Comparison of ENCODE assay signal across 22 cellular contexts in the genomic region with DNA sequence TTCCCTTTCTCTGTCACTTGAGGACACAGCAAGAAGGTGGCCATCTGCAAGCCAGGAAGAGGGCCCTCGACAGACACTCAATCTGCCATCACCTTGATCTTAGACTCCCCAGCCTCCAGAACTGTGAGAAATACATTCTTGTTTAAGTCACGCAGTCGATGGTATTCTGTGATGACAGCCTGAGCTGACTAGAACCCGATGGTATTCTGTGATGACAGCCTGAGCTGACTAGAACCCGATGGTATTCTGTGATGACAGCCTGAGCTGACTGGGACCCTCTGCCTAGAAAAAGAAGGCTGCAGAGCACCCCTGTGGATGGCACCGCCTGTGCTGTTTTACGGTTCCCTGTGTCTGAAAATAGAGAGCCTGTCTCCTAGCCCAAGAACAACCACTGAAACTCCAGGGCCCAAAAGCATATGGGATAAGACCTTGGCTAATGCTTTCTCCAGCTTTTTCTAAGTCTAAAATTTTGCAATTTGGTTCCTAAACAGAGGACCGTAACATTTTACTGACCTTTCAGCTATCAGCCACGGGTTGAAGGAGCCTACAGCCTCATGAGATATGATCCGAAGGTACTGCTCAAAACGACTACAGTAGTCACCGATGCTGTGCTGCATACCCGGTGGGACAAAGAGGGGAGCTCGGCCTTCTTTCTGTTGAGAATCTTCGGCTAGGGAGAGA.
"Had no signal": no experiment of that assay in that cellular context is flagged by ENCODE, and none has a peak within 500 bp of the region (broad histone marks: within the 10 kb centered on the region; RNA-seq: fewer than 3 reads in every experiment).

No MANE protein-coding gene starts in this region.

- H3K9me3 ChIP-seq: neutrophil, vagina had no signal

- DNase-seq: activated CD4-positive, alpha-beta memory T cell treated with anti-CD3 and anti-CD28 coated beads for 36 hours; activated CD4-positive, CD25-positive, alpha-beta regulatory T cell treated with anti-CD3 and anti-CD28 coated beads, Interleukin-2, amount 50 U/mL, for 72 hours; activated CD8-positive, alpha-beta memory T cell treated with anti-CD3 and anti-CD28 coated beads, Interleukin-2, amount 50 U/mL, for 4 hours; activated effector memory CD4-positive, alpha-beta T cell treated with anti-CD3 and anti-CD28 coated beads, Interleukin-2, amount 50 U/mL, for 16 hours; activated naive CD4-positive, alpha-beta T cell treated with anti-CD3 and anti-CD28 coated beads for 36 hours; activated naive CD8-positive, alpha-beta T cell treated with anti-CD3 and anti-CD28 coated beads for 36 hours; activated T-cell treated with anti-CD3 and anti-CD28 coated beads, Interleukin-2, amount 50 U/mL, for 1 hour; adrenal gland; aorta; caudate nucleus; head of caudate nucleus; hippocampal formation; left colon; mammary epithelial cell; stimulated activated CD4-positive, alpha-beta T cell treated with anti-CD3 and anti-CD28 coated beads, Interleukin-12 subunit alpha, Interleukin-12 subunit beta, amount 100 ng/mL, for 4 hours; stimulated activated CD4-positive, alpha-beta T cell treated with anti-CD3 and anti-CD28 coated beads, Interleukin-4, amount 100 ng/mL, for 24 hours; T1000; upper lobe of left lung had no signal

- H3K4me1 ChIP-seq: vagina had no signal

- H3K4me3 ChIP-seq: adrenal gland, skin epidermis, thoracic aorta, upper lobe of left lung, vagina had no signal

- H3K27ac ChIP-seq: adrenal gland, skin epidermis, thoracic aorta, upper lobe of left lung, vagina had no signal

- H3K27me3 ChIP-seq: adrenal gland, neutrophil, upper lobe of left lung, vagina had no signal
